ENCODE assay signal across 20 cellular contexts in genomic region chr1:16072095-16072494, GRCh38. TPM values are rescaled to one million over a fixed set of nuclear protein-coding genes. Genes with fewer than 3 reads are reported as not detected.
"Had no signal": no experiment of that assay in that cellular context is flagged by ENCODE, and none has a peak within 500 bp of the region (broad histone marks: within the 10 kb centered on the region; RNA-seq: fewer than 3 reads in every experiment).

No MANE protein-coding gene starts in this region.

- H3K9me3 ChIP-seq: SK-N-SH, stomach had no signal

- DNase-seq: activated CD4-positive, alpha-beta T cell treated with anti-CD3 and anti-CD28 coated beads, Interleukin-2, amount 50 U/mL, for 1 hour; activated CD4-positive, CD25-positive, alpha-beta regulatory T cell; activated CD8-positive, alpha-beta memory T cell treated with anti-CD3 and anti-CD28 coated beads, Interleukin-2, amount 10 ng/mL, durations not matched to agents 7 days and 5 days; activated T-cell treated with anti-CD3 and anti-CD28 coated beads, Interleukin-2, amount 50 U/mL, for 72 hours; cerebellar nuclear complex; dermis blood vessel endothelial cell; endodermal cell; hippocampal formation; kidney glomerular epithelial cell; occipital lobe; SK-N-SH; stimulated activated CD4-positive, alpha-beta T cell treated with anti-CD3 and anti-CD28 coated beads, Interleukin-12 subunit alpha, Interleukin-12 subunit beta, amount 100 ng/mL, for 4 hours; stimulated activated CD4-positive, alpha-beta T cell treated with anti-CD3 and anti-CD28 coated beads, Interleukin-4, amount 100 ng/mL, for 1 hour; stimulated activated CD8-positive, alpha-beta memory T cell treated with anti-CD3 and anti-CD28 coated beads, Interleukin-4, amount 100 ng/mL, for 48 hours; stomach had no signal

- H3K27ac Mint-ChIP-seq: activated CD8-positive, alpha-beta memory T cell treated with anti-CD3 and anti-CD28 coated beads, Interleukin-2, amount 10 ng/mL, durations not matched to agents 7 days and 5 days; activated T-cell treated with anti-CD3 and anti-CD28 coated beads, Interleukin-2, amount 50 U/mL, for 72 hours; endodermal cell; T-helper 1 cell treated with Interleukin-12 subunit alpha and Interleukin-12 subunit beta and Interleukin-4 antibody, amounts not matched to agents 30 μg/mL and 1 μg/mL, for 36 hours had no signal

- H3K4me3 Mint-ChIP-seq: activated CD8-positive, alpha-beta memory T cell treated with anti-CD3 and anti-CD28 coated beads, Interleukin-2, amount 10 ng/mL, durations not matched to agents 7 days and 5 days; T-helper 1 cell treated with Interleukin-12 subunit alpha and Interleukin-12 subunit beta and Interleukin-4 antibody, amounts not matched to agents 30 μg/mL and 1 μg/mL, for 36 hours had no signal

- FAIRE-seq: urothelium cell line had no signal

- H3K9ac ChIP-seq: SK-N-SH had no signal

- H3K9me3 Mint-ChIP-seq: activated T-cell treated with anti-CD3 and anti-CD28 coated beads, Interleukin-2, amount 50 U/mL, for 72 hours; endodermal cell; T-helper 1 cell treated with Interleukin-12 subunit alpha and Interleukin-12 subunit beta and Interleukin-4 antibody, amounts not matched to agents 30 μg/mL and 1 μg/mL, for 36 hours had no signal

- ATAC-seq: activated CD8-positive, alpha-beta memory T cell treated with anti-CD3 and anti-CD28 coated beads, Interleukin-2, amount 10 ng/mL, durations not matched to agents 7 days and 5 days; activated T-cell treated with anti-CD3 and anti-CD28 coated beads, Interleukin-2, amount 50 U/mL, for 72 hours; esophagus mucosa had no signal

- H3K36me3 Mint-ChIP-seq: activated CD8-positive, alpha-beta memory T cell treated with anti-CD3 and anti-CD28 coated beads, Interleukin-2, amount 10 ng/mL, durations not matched to agents 7 days and 5 days had no signal

- H3K36me3 ChIP-seq: stomach had no signal

- H3K27ac ChIP-seq: stomach had no signal

RNA-seq across cellular contexts. Expression of gene FAM131C, which starts 1.4 kb away (rescaled TPM):
- total RNA-seq: dermis blood vessel endothelial cell, stomach had no signal

RNA-seq across cellular contexts. Expression of gene CLCNKB, which starts 28.5 kb away (rescaled TPM):
- total RNA-seq: activated CD8-positive, alpha-beta memory T cell treated with anti-CD3 and anti-CD28 coated beads, Interleukin-2, amount 10 ng/mL, durations not matched to agents 7 days and 5 days; activated T-cell treated with anti-CD3 and anti-CD28 coated beads, Interleukin-2, amount 50 U/mL, for 72 hours; esophagus mucosa; glomerular endothelial cell had no signal

RNA-seq across cellular contexts. Expression of gene CLCNKA, which starts 50.3 kb away (rescaled TPM):
- total RNA-seq: activated CD8-positive, alpha-beta memory T cell treated with anti-CD3 and anti-CD28 coated beads, Interleukin-2, amount 10 ng/mL, durations not matched to agents 7 days and 5 days; activated T-cell treated with anti-CD3 and anti-CD28 coated beads, Interleukin-2, amount 50 U/mL, for 72 hours; dermis blood vessel endothelial cell; glomerular endothelial cell; occipital lobe; pulmonary artery endothelial cell had no signal

RNA-seq across cellular contexts. Expression of gene HSPB7, which starts 54.3 kb away (rescaled TPM):
- total RNA-seq: activated CD8-positive, alpha-beta memory T cell treated with anti-CD3 and anti-CD28 coated beads, Interleukin-2, amount 10 ng/mL, durations not matched to agents 7 days and 5 days; activated T-cell treated with anti-CD3 and anti-CD28 coated beads, Interleukin-2, amount 50 U/mL, for 72 hours; dermis blood vessel endothelial cell; glomerular endothelial cell; occipital lobe; pulmonary artery endothelial cell had no signal
